ENCODE assay signal across 8 cellular contexts in the genomic region with DNA sequence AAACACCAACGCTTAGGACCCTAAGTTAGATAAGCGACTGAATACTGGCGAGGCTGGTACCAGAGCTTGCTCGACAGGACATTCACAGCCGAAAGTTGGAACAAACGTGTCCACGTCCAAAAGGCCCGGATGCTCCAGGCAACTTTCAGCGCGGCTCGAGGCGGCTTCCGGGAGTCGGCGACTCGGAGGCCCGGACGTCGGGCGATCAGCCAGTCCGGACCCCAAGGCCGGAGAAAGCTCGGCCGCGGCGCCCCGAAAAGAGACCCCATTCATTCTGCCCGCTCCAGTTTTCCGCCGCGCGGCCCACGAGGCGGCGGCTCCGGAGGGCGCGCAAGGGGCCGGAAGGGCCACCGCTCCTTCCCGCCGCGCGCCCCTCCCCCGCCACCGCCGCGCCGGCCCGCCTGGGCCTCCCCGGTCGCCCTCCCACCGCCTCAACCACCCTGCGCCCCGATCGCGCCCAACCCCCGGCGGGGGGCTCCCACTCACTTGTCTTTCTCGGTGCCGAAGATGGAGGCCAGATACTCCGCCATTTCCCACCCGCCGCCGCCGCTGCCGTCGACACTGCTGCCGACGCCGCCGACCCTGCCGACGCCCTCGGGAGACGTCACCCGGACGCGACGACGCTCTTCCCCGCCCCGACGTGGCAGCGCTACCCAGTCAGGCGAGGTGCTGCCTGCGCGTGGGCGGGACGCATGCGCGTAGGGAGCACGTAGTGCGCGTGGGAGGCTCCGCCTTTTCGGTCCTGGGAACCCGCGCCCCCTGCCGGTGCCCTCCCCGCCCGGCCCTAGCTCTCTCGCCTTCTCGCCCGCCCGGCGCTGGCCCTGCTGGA. TPM values are rescaled to one million over a fixed set of nuclear protein-coding genes. Genes with fewer than 3 reads are reported as not detected.
DNase-seq lines count a peak whose midpoint lies in the region; ATAC-seq and TF ChIP-seq lines count a peak whose summit lies in the region.
"Not testable (repeated sequence)": the region's sequence is repeated elsewhere in the genome, so short reads cannot be mapped to it uniquely, and the experiment has no call there.

Gene U2AF1 (minus strand): TSS at position 606 of the 829 bp plus-strand sequence. CDS start 76 bp downstream, at position 530.

- CTCF ChIA-PET in A673 (lab: Charles Lee) = not testable (repeated sequence)

- not testable (repeated sequence) for H2AFZ ChIP-seq in OCI-LY3 (ENCODE audit: low read depth, low read length)

- not testable (repeated sequence) for H4K20me1 ChIP-seq in OCI-LY3 (ENCODE audit: insufficient read depth, low read length)

- H3K4me1 ChIP-seq in A673 (ENCODE audit: insufficient read depth, low read length, poor library complexity, severe bottlenecking); OCI-LY3 (ENCODE audit: low read length); esophagus (ENCODE audit: control insufficient read depth in 2 of 2, insufficient read depth in 2 of 2, low read length in 1 of 2); lung (ENCODE audit: control insufficient read depth in 2 of 2, insufficient read depth in 2 of 2, low read length in 2 of 2): not testable (repeated sequence)

- H3K27ac ChIP-seq in A673 (ENCODE audit: low read depth, low read length, poor library complexity, severe bottlenecking); OCI-LY3 (ENCODE audit: low read length): not testable (repeated sequence)
- H3K27ac ChIP-seq in esophagus (ENCODE audit: low read depth in 2 of 2, low read length in 1 of 2) (peak within 1 kb of the TSS in 1 of 2 donors; percentile 75), lung (ENCODE audit: low read depth in 1 of 2, low read length in 1 of 2) (peak within 1 kb of the TSS in 1 of 2 donors; percentile 83)

- ATAC-seq in GM19328 (IDR thresholded peaks at IDR 0.05; ENCODE audit: unreplicated experiment) (peak; percentile 61), HG02973 (IDR thresholded peaks at IDR 0.05; ENCODE audit: unreplicated experiment) (peak; percentile 57), lung (ENCODE audit: insufficient read depth, low FRiP score) (peak; percentile 98)

- H3K36me3 ChIP-seq in A673 (ENCODE audit: insufficient read depth, low read length, poor library complexity, severe bottlenecking); OCI-LY3 (replicated peaks; ENCODE audit: low read depth, low read length); esophagus (ENCODE audit: control insufficient read depth in 2 of 2, insufficient read depth in 2 of 2, low read length in 1 of 2); lung (ENCODE audit: control insufficient read depth in 2 of 2, insufficient read depth in 2 of 2, low read length in 2 of 2): not testable (repeated sequence)

- WGBS in esophagus, 2 donors = 0% methylated on average over 62 of the region's 107 CpGs; no CpG with 5 or more reads in 1 of the 2 donors
- 0% methylated on average over 4 of the region's 107 CpGs; no CpG with 5 or more reads in 1 of the 2 donors for WGBS in lung, 2 donors

- not testable (repeated sequence) for H3K4me2 ChIP-seq in OCI-LY3 (ENCODE audit: low read length)

- DNase-seq in A673 (ENCODE audit: low spot score) = not testable (repeated sequence)
- peak; percentile 65 for DNase-seq in activated effector memory CD4-positive, alpha-beta T cell treated with Interleukin-2 at 50 U/mL for 16 hours
- DNase-seq in lung (ENCODE audit: low spot score) = peak; percentile 47
- peak; percentile 59 to 62 for DNase-seq in stimulated activated CD4-positive, alpha-beta T cell treated with anti-CD3 and anti-CD28 coated beads, Interleukin-12 subunit alpha, Interleukin-12 subunit beta, amount 100 ng/mL, for 24 hours (ENCODE audit: low read depth in 2 of 2)

- H3K79me2 ChIP-seq in OCI-LY3 (ENCODE audit: low read length) = not testable (repeated sequence)

- not testable (repeated sequence) for TF ChIP-seq CTCF in A673 (conservative IDR thresholded peaks at IDR 0.05; ENCODE audit: low read depth, low read length); OCI-LY3 (IDR thresholded peaks at IDR 0.05; ENCODE audit: low read depth, low read length); lung (IDR thresholded peaks at IDR 0.05; ENCODE audit: control extremely low read depth, extremely low read depth)

- H3K27me3 ChIP-seq in A673 (replicated peaks; ENCODE audit: insufficient read depth, low read depth, low read length, poor library complexity); OCI-LY3 (ENCODE audit: low read depth, low read length); esophagus (ENCODE audit: control insufficient read depth in 1 of 2, insufficient read depth in 2 of 2, low read length in 2 of 2); lung (ENCODE audit: control insufficient read depth, insufficient read depth): not testable (repeated sequence)

- not testable (repeated sequence) for BruUV-seq in A673 (replicated peaks; lab: Mats Ljungman, UMichigan)

- H3K9me3 ChIP-seq in A673 (ENCODE audit: low read depth, low read length, poor library complexity, severe bottlenecking); OCI-LY3 (ENCODE audit: insufficient read depth, low read length); esophagus (ENCODE audit: control insufficient read depth in 2 of 2, insufficient read depth in 1 of 2, low read depth in 1 of 2, low read length in 1 of 2); lung (ENCODE audit: control insufficient read depth in 2 of 2, insufficient read depth in 1 of 2, low read length in 1 of 2): not testable (repeated sequence)

- POLR2A ChIA-PET in A673 (lab: Charles Lee; ENCODE audit: low non-redundant PET) = not testable (repeated sequence)

- H3K9ac ChIP-seq in OCI-LY3 (ENCODE audit: low read length) = peak within 1 kb of the TSS; percentile 43; the same call in 1 of the 2 replicates

- intact Hi-C loops in A673 (cut with micrococcal nuclease; ENCODE audit: unreplicated experiment) = not testable (repeated sequence)

- not testable (repeated sequence) for H3K4me3 ChIP-seq in A673 (ENCODE audit: low read depth, low read length, poor library complexity, severe bottlenecking); lung
- peak within 1 kb of the TSS; percentile 68 for H3K4me3 ChIP-seq in OCI-LY3 (ENCODE audit: low read length)
- peak within 1 kb of the TSS in 1 of 2 donors; percentile 51 for H3K4me3 ChIP-seq in esophagus (ENCODE audit: low read depth in 1 of 2, low read length in 2 of 2)

RNA-seq across cellular contexts. Expression of gene U2AF1, which starts in this region (rescaled TPM):
- 24.5 and 46.7 TPM in 2 replicates for total RNA-seq in A673 (2021)
- 10 to 100 TPM; 41.5 to 66.1 TPM for polyA plus RNA-seq in esophagus
- 10 to 100 TPM; 18.6 to 61.3 TPM for total RNA-seq in lung
- 10 to 100 TPM; 58.6 to 87.3 TPM for polyA plus RNA-seq in lung
